19 cellular contexts compared by ENCODE assay signal in the genomic region with DNA sequence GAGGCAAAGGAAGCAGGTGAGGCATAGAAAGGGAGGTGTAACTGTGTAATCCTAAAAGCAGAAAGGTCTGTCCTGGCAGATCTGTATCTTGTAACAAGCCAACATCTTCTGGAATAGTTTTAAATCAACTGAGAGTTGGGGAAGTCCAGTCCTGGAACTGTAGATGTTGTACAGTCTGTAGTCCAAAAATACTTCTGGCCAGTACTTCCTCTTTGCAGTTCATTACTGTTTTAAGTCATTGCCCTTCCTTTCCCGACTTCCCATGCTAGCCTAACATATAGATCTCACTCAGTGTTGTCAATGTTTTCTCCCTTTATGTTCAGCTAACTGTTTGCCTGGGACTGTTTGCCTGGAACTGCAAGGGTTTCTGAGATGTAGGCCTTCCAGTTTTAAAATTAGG.
"Had no signal": no experiment of that assay in that cellular context is flagged by ENCODE, and none has a peak within 500 bp of the region (broad histone marks: within the 10 kb centered on the region; RNA-seq: fewer than 3 reads in every experiment).

No MANE protein-coding gene starts in this region.

- DNase-seq: activated CD4-positive, alpha-beta T cell treated with anti-CD3 and anti-CD28 coated beads for 4 hours; activated CD4-positive, alpha-beta T cell treated with anti-CD3 and anti-CD28 coated beads, Interleukin-2, amount 50 U/mL, for 4 hours; activated effector memory CD4-positive, alpha-beta T cell treated with Interleukin-2 at 50 U/mL for 16 hours; activated naive CD4-positive, alpha-beta T cell treated with Interleukin-2 at 50 U/mL for 16 hours; activated T-cell treated with anti-CD3 and anti-CD28 coated beads for 4 hours; activated T-cell treated with anti-CD3 and anti-CD28 coated beads, Interleukin-2, amount 50 U/mL, for 72 hours; effector memory CD8-positive, alpha-beta T cell; erythroblast; gastrocnemius medialis; left cardiac atrium; left ventricle myocardium superior; mammary epithelial cell; naive thymus-derived CD8-positive, alpha-beta T cell; posterior cingulate gyrus; stimulated activated CD4-positive, alpha-beta T cell treated with anti-CD3 and anti-CD28 coated beads, Interleukin-12 subunit alpha, Interleukin-12 subunit beta, amount 100 ng/mL, for 4 hours; stimulated activated CD4-positive, alpha-beta T cell treated with anti-CD3 and anti-CD28 coated beads, Interleukin-4, amount 100 ng/mL, for 4 hours; stimulated activated naive B cell treated with anti-CD40 and anti-IgM and Interleukin-4, amounts not matched to agents 10 μg/mL and 1 μg/mL and 100 μg/mL, for 72 hours; T-cell; tibial artery had no signal
